15 cellular contexts compared by ENCODE assay signal in genomic region chr1:208450958-208451357, GRCh38.
"Had no signal": no experiment of that assay in that cellular context is flagged by ENCODE, and none has a peak within 500 bp of the region (broad histone marks: within the 10 kb centered on the region; RNA-seq: fewer than 3 reads in every experiment).

No MANE protein-coding gene starts in this region.

- H3K27ac ChIP-seq: ascending aorta, colonic mucosa, foreskin keratinocyte, right atrium auricular region, tibial artery, vagina had no signal

- DNase-seq: activated CD4-positive, alpha-beta T cell treated with anti-CD3 and anti-CD28 coated beads for 36 hours; activated CD4-positive, alpha-beta T cell treated with anti-CD3 and anti-CD28 coated beads, Interleukin-2, amount 50 U/mL, for 48 hours; activated gamma-delta T cell; colonic mucosa; foreskin keratinocyte; islet precursor cell; left colon; stimulated activated naive CD8-positive, alpha-beta T cell treated with anti-CD3 and anti-CD28 coated beads, Interleukin-15, Interleukin-2, amounts not matched to agents 100 U/mL and 50 U/mL, for 24 hours; substantia nigra; tibial artery had no signal

- H3K9me3 ChIP-seq: ascending aorta, colonic mucosa, right atrium auricular region, tibial artery, vagina had no signal

- H3K36me3 ChIP-seq: ascending aorta, colonic mucosa, right atrium auricular region, tibial artery, vagina had no signal

- ATAC-seq: activated CD4-positive, alpha-beta T cell treated with anti-CD3 and anti-CD28 coated beads for 36 hours; foreskin keratinocyte; left colon; stimulated activated naive CD8-positive, alpha-beta T cell treated with anti-CD3 and anti-CD28 coated beads, Interleukin-15, Interleukin-2, amounts not matched to agents 100 U/mL and 50 U/mL, for 24 hours; WTC11 had no signal

- H3K27me3 ChIP-seq: ascending aorta, colonic mucosa, foreskin keratinocyte, right atrium auricular region, vagina had no signal

- H3K4me1 ChIP-seq: ascending aorta, colonic mucosa, right atrium auricular region, tibial artery, vagina had no signal

- H3K4me3 ChIP-seq: ascending aorta, colonic mucosa, lung, right atrium auricular region, tibial artery, vagina had no signal
